Comparison of ENCODE assay signal across 8 cellular contexts in genomic region chr15:44729394-44729913, GRCh38. TPM values are rescaled to one million over a fixed set of nuclear protein-coding genes. Genes with fewer than 3 reads are reported as not detected.
DNase-seq lines count a peak whose midpoint lies in the region; ATAC-seq and TF ChIP-seq lines count a peak whose summit lies in the region.

No MANE protein-coding gene starts in this region.

- H3K4me3 Mint-ChIP-seq in neural crest cell, result peak overlapping the region; percentile 98

- DNase-seq in Daoy (ENCODE audit: low read depth) (peak; percentile 41), fibroblast of mammary gland (ENCODE audit: low read depth) (peak; percentile 40), neural crest cell (ENCODE audit: low read depth, low spot score) (no peak), NCI-H187 (lab: John Stamatoyannopoulos, UW) (no peak), pons (ENCODE audit: low spot score) (no peak), AG08395 (ENCODE audit: low spot score) (no peak)

- H3K36me3 Mint-ChIP-seq in neural crest cell (ENCODE audit: low read depth), result no peaks in the 10 kb centered on the region

- no peaks in the 10 kb centered on the region for H3K9me3 Mint-ChIP-seq in neural crest cell

- peak overlapping the region; percentile 92 for H3K27ac Mint-ChIP-seq in neural crest cell (ENCODE audit: unreplicated experiment)

- TF ChIP-seq CTCF in WI38 (IDR thresholded peaks at IDR 0.05; ENCODE audit: low read depth, low read length), result no peak
- no peak for TF ChIP-seq CTCF in fibroblast of mammary gland (conservative IDR thresholded peaks at IDR 0.05; ENCODE audit: control insufficient read depth, insufficient read depth, low read depth, low read length)
- TF ChIP-seq CTCF in neural crest cell (conservative IDR thresholded peaks at IDR 0.05), result no peak

- H3K27me3 Mint-ChIP-seq in neural crest cell (ENCODE audit: low read depth), result no peaks in the 10 kb centered on the region

- H3K4me3 ChIP-seq in WI38 (ENCODE audit: low read depth, low read length) (peak overlapping the region; percentile 96), fibroblast of mammary gland (ENCODE audit: control insufficient read depth, low read depth, low read length) (peak overlapping the region; percentile 94)

- ATAC-seq in HG03354 (IDR thresholded peaks at IDR 0.05; ENCODE audit: poor library complexity, severe bottlenecking, unreplicated experiment), result peak; percentile 2

- peaks cover 28% of the 10 kb centered on the region for H3K4me1 Mint-ChIP-seq in neural crest cell

RNA-seq across cellular contexts. Expression of gene TRIM69, which starts 6.9 kb away (rescaled TPM):
- total RNA-seq in Daoy (2014; rRNA removed; shearing (Covaris generic)), result 7.8 and 8.9 TPM in 2 replicates
- total RNA-seq in neural crest cell, result 15.2 and 16.3 TPM in 2 replicates

RNA-seq across cellular contexts. Expression of gene B2M, which starts 18.1 kb away (rescaled TPM):
- total RNA-seq in Daoy (2014; rRNA removed; shearing (Covaris generic)), result 1,867 and 2,010 TPM in 2 replicates
- 95.2 and 104 TPM in 2 replicates for total RNA-seq in neural crest cell

RNA-seq across cellular contexts. Expression of gene PATL2, which starts 18.3 kb away (rescaled TPM):
- total RNA-seq in Daoy (2014; rRNA removed; shearing (Covaris generic)), result 0.11 and 2.9 TPM in 2 replicates
- total RNA-seq in neural crest cell, result 0.35 and 0.68 TPM in 2 replicates

Comparison
In these comparisons a context has a peak if more than half of its experiments do, and no peak if none do; other contexts are left out.
1. DNase-seq: peak in Daoy (single experiment) and fibroblast of mammary gland (single experiment); none in neural crest cell (single experiment), NCI-H187 (0 of 2), pons (single experiment) and AG08395 (single experiment).
2. RNA of gene B2M, which starts 18.1 kb away (total RNA-seq): 1,867 to 2,010 TPM in Daoy; 95.2 to 104 TPM in neural crest cell; every median in the first group is over 10 times any median in the second.